ENCODE assay signal across 21 cellular contexts in the genomic region with DNA sequence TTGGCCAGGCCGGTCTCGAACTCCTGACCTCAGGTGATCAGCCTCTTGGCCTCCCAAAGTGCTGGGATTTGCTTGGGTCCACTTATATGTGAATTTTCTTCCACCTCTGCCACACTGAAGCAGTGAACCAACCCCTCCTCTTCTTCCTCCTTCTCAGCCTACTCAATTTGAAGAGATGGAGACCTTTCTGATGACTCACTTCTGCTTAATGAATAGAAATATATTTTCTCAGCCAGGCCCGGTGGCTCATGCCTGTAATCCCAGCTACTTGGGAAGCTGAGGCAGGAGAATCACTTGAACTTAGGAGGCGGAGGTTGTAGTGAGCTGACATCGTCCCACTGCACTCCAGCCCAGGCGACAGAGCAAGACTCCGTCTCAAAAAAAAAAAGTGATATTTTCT. TPM values are rescaled to one million over a fixed set of nuclear protein-coding genes. Genes with fewer than 3 reads are reported as not detected.
DNase-seq lines count a peak whose midpoint lies in the region; ATAC-seq and TF ChIP-seq lines count a peak whose summit lies in the region.
"Had no signal": no experiment of that assay in that cellular context is flagged by ENCODE, and none has a peak within 500 bp of the region (broad histone marks: within the 10 kb centered on the region; RNA-seq: fewer than 3 reads in every experiment).

No MANE protein-coding gene starts in this region.

- ATAC-seq in GM18517 (IDR thresholded peaks at IDR 0.05; ENCODE audit: unreplicated experiment) (no peak), GM21423 (IDR thresholded peaks at IDR 0.05; ENCODE audit: unreplicated experiment) (no peak)
- ATAC-seq: activated CD8-positive, alpha-beta memory T cell treated with anti-CD3 and anti-CD28 coated beads, Interleukin-2, amount 10 ng/mL, durations not matched to agents 7 days and 5 days; effector memory CD8-positive, alpha-beta T cell; psoas muscle had no signal

- TF ChIP-seq CTCF in epithelial cell of esophagus (IDR thresholded peaks at IDR 0.05; ENCODE audit: insufficient read depth, low read depth, low read length, missing control alignments): no peak
- TF ChIP-seq CTCF in retinal pigment epithelial cell (conservative IDR thresholded peaks at IDR 0.05; ENCODE audit: low read depth, low read length): no peak

- H3F3A ChIP-seq in GM23248 (ENCODE audit: insufficient read depth): peaks cover 11% of the 10 kb centered on the region; the same call in 1 of the 2 replicates

- 52 to 53% methylated on average over 7 of the region's 7 CpGs for WGBS in GM23248 (ENCODE audit: low coverage in 1 of 2, low lambda C conversion rate in 2 of 2, missing lambda C conversion rate in 2 of 2), 2 experiments

- H3K27ac ChIP-seq in GM23248: no peak overlapping the region
- H3K27ac ChIP-seq: BLaER1 treated with 17β-estradiol and CSF1 and Interleukin-3, amounts not matched to agents 10 nM and 100 nM; neural progenitor cell; psoas muscle; spleen; thoracic aorta had no signal

- no peaks in the 10 kb centered on the region for H3K27me3 ChIP-seq in GM23248 (replicated peaks; ENCODE audit: insufficient read depth)
- H3K27me3 ChIP-seq: BLaER1 treated with 17β-estradiol and CSF1 and Interleukin-3, amounts not matched to agents 10 nM and 100 nM; MG63 had no signal

- H2AFZ ChIP-seq in GM23248: no peak overlapping the region
- H2AFZ ChIP-seq: neural progenitor cell had no signal

- no peaks in the 10 kb centered on the region for H4K20me1 ChIP-seq in GM23248 (ENCODE audit: insufficient read depth)

- no peak overlapping the region for H3K9ac ChIP-seq in GM23248
- H3K9ac ChIP-seq: BLaER1 treated with 17β-estradiol and CSF1 and Interleukin-3, amounts not matched to agents 10 nM and 100 nM; neural progenitor cell had no signal

- H3K4me1 ChIP-seq in GM23248 (ENCODE audit: insufficient read depth): no peaks in the 10 kb centered on the region
- H3K4me1 ChIP-seq: neural progenitor cell, psoas muscle had no signal

- no peak overlapping the region for H3K4me2 ChIP-seq in GM23248 (ENCODE audit: unreplicated experiment)
- H3K4me2 ChIP-seq: neural progenitor cell had no signal

- in situ Hi-C loops in GM23248 (cut with MboI): no loop called here

- H3K9me3 ChIP-seq in GM23248 (ENCODE audit: low read depth): no peaks in the 10 kb centered on the region
- H3K9me3 ChIP-seq: MG63, psoas muscle, spleen, thoracic aorta had no signal

- no peaks in the 10 kb centered on the region for H3K79me2 ChIP-seq in GM23248 (ENCODE audit: insufficient read depth)

- DNase-seq in GM23248 (peak; percentile 77), RPMI7951 (ENCODE audit: low read depth) (peak; percentile 17), epithelial cell of esophagus (ENCODE audit: low read depth) (peak; percentile 65), retinal pigment epithelial cell (ENCODE audit: low read depth) (peak; percentile 24)
- DNase-seq in activated effector memory CD4-positive, alpha-beta T cell treated with Interleukin-2 at 50 U/mL for 16 hours: no peak
- DNase-seq: activated CD8-positive, alpha-beta memory T cell treated with anti-CD3 and anti-CD28 coated beads, Interleukin-2, amount 10 ng/mL, durations not matched to agents 7 days and 5 days; activated effector memory CD4-positive, alpha-beta T cell treated with anti-CD3 and anti-CD28 coated beads, Interleukin-2, amount 50 U/mL, for 16 hours; amniotic stem cell; effector memory CD8-positive, alpha-beta T cell; left cardiac atrium; MG63; NCI-H2081; NCI-H524 treated with DMSO at 0.1 percent for 48 hours; psoas muscle; spleen; T-helper 9 cell had no signal

- H3K9me2 ChIP-seq in GM23248 (ENCODE audit: insufficient read depth): no peaks in the 10 kb centered on the region

- H3K4me3 ChIP-seq in GM23248 (no peak overlapping the region), epithelial cell of esophagus (ENCODE audit: low read length) (no peak overlapping the region), retinal pigment epithelial cell (ENCODE audit: low read length) (no peak overlapping the region)
- H3K4me3 ChIP-seq: BLaER1 treated with 17β-estradiol and CSF1 and Interleukin-3, amounts not matched to agents 10 nM and 100 nM; MG63; neural progenitor cell; psoas muscle; spleen; thoracic aorta had no signal

- peaks cover 10% of the 10 kb centered on the region for H3K36me3 ChIP-seq in GM23248 (ENCODE audit: low read depth)
- H3K36me3 ChIP-seq: neural progenitor cell had no signal

RNA-seq across cellular contexts. Expression of a gene that starts 46.8 kb away (rescaled TPM):
- total RNA-seq in GM23248 (2014; rRNA removed; shearing (Covaris generic)): 0.89 TPM in 1 of 2 replicates, not detected in the other
- 0.14 TPM in 1 of 2 replicates, not detected in the other for polyA plus RNA-seq in GM23248 (2016; fragmentation: Nextera tagmentation; extraction: Ambion mirVana)
- total RNA-seq in RPMI7951 (2014; rRNA removed; shearing (Covaris generic)): 0.68 and 1.4 TPM in 2 replicates
